Comparison of ENCODE assay signal across 10 cellular contexts in the genomic region with DNA sequence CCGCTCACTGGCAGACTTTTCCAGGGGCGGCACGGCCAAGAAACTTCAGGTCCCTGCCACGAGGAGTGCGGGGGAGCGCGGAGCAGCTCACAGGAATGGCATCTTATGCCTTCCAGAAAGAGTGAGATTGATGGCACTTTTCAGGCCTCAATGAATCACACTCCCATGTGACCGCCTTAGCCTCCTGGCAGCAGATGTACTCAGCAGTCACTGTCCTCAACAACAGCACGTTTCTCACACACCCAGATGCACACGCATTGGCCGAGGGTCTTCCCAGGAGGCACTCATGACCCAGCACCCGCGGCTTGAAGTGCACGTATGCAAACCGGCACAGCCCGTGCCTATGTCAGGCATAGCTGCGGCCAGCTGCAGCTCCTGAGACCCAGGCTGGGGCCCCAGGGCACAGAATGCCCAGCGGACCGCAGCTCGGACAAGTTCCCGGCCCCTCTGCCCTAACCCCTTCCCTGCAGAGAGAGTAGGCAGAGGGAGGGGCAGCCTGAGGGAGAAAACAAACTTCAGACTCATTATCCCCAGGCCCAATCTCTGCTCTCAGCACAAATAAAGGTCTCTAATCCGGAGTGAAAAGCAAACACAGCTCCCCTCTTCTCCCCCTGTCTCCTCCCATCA. TPM values are rescaled to one million over a fixed set of nuclear protein-coding genes. Genes with fewer than 3 reads are reported as not detected.
DNase-seq lines count a peak whose midpoint lies in the region; ATAC-seq and TF ChIP-seq lines count a peak whose summit lies in the region.
"Had no signal": no experiment of that assay in that cellular context is flagged by ENCODE, and none has a peak within 500 bp of the region (broad histone marks: within the 10 kb centered on the region; RNA-seq: fewer than 3 reads in every experiment).

No MANE protein-coding gene starts in this region.

- H3K4me3 ChIP-seq in thoracic aorta, result peak overlapping the region; percentile 41
- H3K4me3 ChIP-seq in heart left ventricle, result no peak overlapping the region

- H3K27ac ChIP-seq in thoracic aorta, result no peak overlapping the region
- H3K27ac ChIP-seq in heart left ventricle, result no peak overlapping the region

- H3K27me3 ChIP-seq in thoracic aorta (replicated peaks; ENCODE audit: insufficient read depth) (no peaks in the 10 kb centered on the region), heart left ventricle (no peaks in the 10 kb centered on the region)

- H3K4me1 ChIP-seq in thoracic aorta (ENCODE audit: control insufficient read depth in 1 of 2, low read depth in 2 of 2) (peaks cover 4 to 14% of the 10 kb centered on the region in 2 donors), heart left ventricle (no peaks in the 10 kb centered on the region)

- intact Hi-C loops in heart left ventricle (cut with DNase I), result no loop called here

- TF ChIP-seq CTCF in thoracic aorta (IDR thresholded peaks at IDR 0.05), result peak; percentile 21
- TF ChIP-seq CTCF in heart left ventricle (IDR thresholded peaks at IDR 0.05), result no peak

- no peaks in the 10 kb centered on the region for H3K36me3 ChIP-seq in thoracic aorta
- H3K36me3 ChIP-seq in heart left ventricle, result no peaks in the 10 kb centered on the region

- ATAC-seq in thoracic aorta (ENCODE audit: insufficient number of reproducible peaks, low FRiP score, low read depth) (no peak), heart left ventricle (no peak)

- TF ChIP-seq POLR2A in heart left ventricle (IDR thresholded peaks at IDR 0.05), result no peak

- H3K9me3 ChIP-seq in thoracic aorta (no peaks in the 10 kb centered on the region), heart left ventricle (no peaks in the 10 kb centered on the region)

- DNase-seq in NCI-H1417 (lab: John Stamatoyannopoulos, UW), result peak; percentile 62 to 81 (median 71)
- no peak for DNase-seq in NCI-H1417 treated with DMSO at 0.1 percent for 48 hours (lab: John Stamatoyannopoulos, UW)
- DNase-seq in T1000 (lab: John Stamatoyannopoulos, UW), result peak; percentile 64
- peak; percentile 53 for DNase-seq in iris pigment epithelial cell (ENCODE audit: low read depth)
- DNase-seq in thoracic aorta (ENCODE audit: low spot score), result peak; percentile 21
- DNase-seq in heart left ventricle, result no peak
- DNase-seq in NCI-H1694 (lab: John Stamatoyannopoulos, UW), result no peak
- no peak for DNase-seq in KG1 (lab: John Stamatoyannopoulos, UW)
- DNase-seq: 8988T, OCI-M1 had no signal

- 78 to 90% (median 84%) methylated on average over 19 to 22 of the region's 22 CpGs for WGBS in heart left ventricle, 4 donors

RNA-seq across cellular contexts. Expression of a gene that starts 48.3 kb away (rescaled TPM):
- total RNA-seq in thoracic aorta (10 to 100 TPM in 1 of 2 donors, 1 to 10 TPM in 1; 6.0 to 34.8 TPM), heart left ventricle (10 to 100 TPM; 21.0 to 50.0 (median 34.2) TPM)
- polyA plus RNA-seq in heart left ventricle, result 10 to 100 TPM; 15.4 to 25.8 TPM

RNA-seq across cellular contexts. Expression of a gene that starts 48.4 kb away (rescaled TPM):
- total RNA-seq in thoracic aorta (10 to 100 TPM in 1 of 2 donors, 1 to 10 TPM in 1; 8.4 to 14.5 TPM), heart left ventricle (10 to 100 TPM; 19.0 to 41.0 (median 23.6) TPM)
- polyA plus RNA-seq in heart left ventricle, result 10 to 100 TPM in 1 of 2 donors, 1 to 10 TPM in 1; 8.5 to 16.4 TPM

Comparison
In these comparisons a context has a peak if more than half of its experiments do, and no peak if none do; other contexts are left out.
1. DNase-seq: peak in NCI-H1417 (3 of 3), T1000 (single experiment), iris pigment epithelial cell (single experiment) and thoracic aorta (single experiment); none in NCI-H1417 treated with DMSO at 0.1 percent for 48 hours (single experiment), heart left ventricle (0 of 5), NCI-H1694 (single experiment) and KG1 (single experiment).